16 cellular contexts compared by ENCODE assay signal in genomic region chr10:59626523-59626869, GRCh38.
A peak's percentile ranks its signal among the peaks of the same experiment; 100 is the strongest.
DNase-seq lines count a peak whose midpoint lies in the region; ATAC-seq and TF ChIP-seq lines count a peak whose summit lies in the region.
"Had no signal": no experiment of that assay in that cellular context is flagged by ENCODE, and none has a peak within 500 bp of the region (broad histone marks: within the 10 kb centered on the region; RNA-seq: fewer than 3 reads in every experiment).

No MANE protein-coding gene starts in this region.

- H3K4me1 ChIP-seq in RWPE2 (ENCODE audit: insufficient read depth, poor library complexity, severe bottlenecking) = no peaks in the 10 kb centered on the region
- H3K4me1 ChIP-seq in iPS-20b (ENCODE audit: insufficient read depth, low read length) = peaks cover 10% of the 10 kb centered on the region; the same call in 1 of the 2 replicates

- ATAC-seq in RWPE2 (ENCODE audit: low read depth) (no peak), HG03097 (IDR thresholded peaks at IDR 0.05; ENCODE audit: low FRiP score, unreplicated experiment) (no peak)
- ATAC-seq in activated CD8-positive, alpha-beta T cell treated with anti-CD3 and anti-CD28 coated beads, Interleukin-2, amount 10 ng/mL, durations not matched to agents 7 days and 5 days = no peak

- H3K27ac Mint-ChIP-seq in activated CD8-positive, alpha-beta T cell treated with anti-CD3 and anti-CD28 coated beads, Interleukin-2, amount 10 ng/mL, durations not matched to agents 7 days and 5 days = no peak overlapping the region
- H3K27ac Mint-ChIP-seq: activated CD4-positive, alpha-beta T cell treated with anti-CD3 and anti-CD28 coated beads, Interleukin-2, amount 10 ng/mL, durations not matched to agents 7 days and 5 days; HFFc6; nephron progenitor cell had no signal

- POLR2A ChIA-PET in activated CD8-positive, alpha-beta T cell treated with anti-CD3 and anti-CD28 coated beads, Interleukin-2, amount 10 ng/mL, durations not matched to agents 7 days and 5 days (lab: Charles Lee) = no interaction called here

- H3K27me3 Mint-ChIP-seq in activated CD8-positive, alpha-beta T cell treated with anti-CD3 and anti-CD28 coated beads, Interleukin-2, amount 10 ng/mL, durations not matched to agents 7 days and 5 days (ENCODE audit: low read depth) = peaks cover 5% of the 10 kb centered on the region

- DNase-seq in NOMO-1 treated with DMSO at 0.1 percent for 48 hours (lab: John Stamatoyannopoulos, UW; ENCODE audit: unreplicated experiment) (peak; percentile 34), NOMO-1 treated with dmso at 0.1 percent for 144 hours (lab: John Stamatoyannopoulos, UW; ENCODE audit: unreplicated experiment) (no peak), RWPE2 (ENCODE audit: low spot score) (no peak), NCI-H1930 (lab: John Stamatoyannopoulos, UW) (no peak), germinal center (ENCODE audit: low spot score) (no peak)
- DNase-seq in activated CD8-positive, alpha-beta T cell treated with anti-CD3 and anti-CD28 coated beads, Interleukin-2, amount 10 ng/mL, durations not matched to agents 7 days and 5 days = no peak
- DNase-seq: left ventricle myocardium inferior, NCI-H1417 treated with DMSO at 0.1 percent for 48 hours had no signal

- no peaks in the 10 kb centered on the region for H3K9me3 Mint-ChIP-seq in activated CD8-positive, alpha-beta T cell treated with anti-CD3 and anti-CD28 coated beads, Interleukin-2, amount 10 ng/mL, durations not matched to agents 7 days and 5 days (ENCODE audit: insufficient read depth)
- H3K9me3 Mint-ChIP-seq: activated CD4-positive, alpha-beta T cell treated with anti-CD3 and anti-CD28 coated beads, Interleukin-2, amount 10 ng/mL, durations not matched to agents 7 days and 5 days; CD4-positive, alpha-beta memory T cell; HFFc6; nephron progenitor cell had no signal

- no peak overlapping the region for H3K4me3 Mint-ChIP-seq in activated CD8-positive, alpha-beta T cell treated with anti-CD3 and anti-CD28 coated beads, Interleukin-2, amount 10 ng/mL, durations not matched to agents 7 days and 5 days
- H3K4me3 Mint-ChIP-seq: activated CD4-positive, alpha-beta T cell treated with anti-CD3 and anti-CD28 coated beads, Interleukin-2, amount 10 ng/mL, durations not matched to agents 7 days and 5 days; CD4-positive, alpha-beta memory T cell; HFFc6; nephron progenitor cell had no signal

- peak overlapping the region; percentile 29; the same call in 1 of the 2 replicates for H3K9ac ChIP-seq in iPS-20b (ENCODE audit: low read depth, low read length)

- no peaks in the 10 kb centered on the region for H3K36me3 Mint-ChIP-seq in activated CD8-positive, alpha-beta T cell treated with anti-CD3 and anti-CD28 coated beads, Interleukin-2, amount 10 ng/mL, durations not matched to agents 7 days and 5 days (ENCODE audit: low read depth)
- H3K36me3 Mint-ChIP-seq: CD4-positive, alpha-beta memory T cell had no signal

- H3K4me1 Mint-ChIP-seq in activated CD8-positive, alpha-beta T cell treated with anti-CD3 and anti-CD28 coated beads, Interleukin-2, amount 10 ng/mL, durations not matched to agents 7 days and 5 days (ENCODE audit: low read depth) = no peaks in the 10 kb centered on the region

- CTCF ChIA-PET in activated CD8-positive, alpha-beta T cell treated with anti-CD3 and anti-CD28 coated beads, Interleukin-2, amount 10 ng/mL, durations not matched to agents 7 days and 5 days (lab: Charles Lee) = interaction anchor here (0.6 to 5.8 kb wide), 28 partner anchors 12 to 489 kb away, joined by 3 to 50 read pairs (median 4); partner anchors contain the start of genes CCDC6 and SLC16A9

- H3K36me3 ChIP-seq in RWPE2 (ENCODE audit: low read depth) (no peaks in the 10 kb centered on the region), iPS-20b (ENCODE audit: insufficient read depth, low read depth, low read length) (no peaks in the 10 kb centered on the region)
- H3K36me3 ChIP-seq: gastroesophageal sphincter, left ventricle myocardium inferior had no signal

- H3K27me3 ChIP-seq in RWPE2 (ENCODE audit: insufficient read depth, poor library complexity, severe bottlenecking) (peaks cover 4% of the 10 kb centered on the region), iPS-20b (ENCODE audit: insufficient read depth, low read length) (no peaks in the 10 kb centered on the region)
- H3K27me3 ChIP-seq: gastroesophageal sphincter had no signal

- H3K27ac ChIP-seq in RWPE2 (ENCODE audit: poor library complexity, severe bottlenecking) (no peak overlapping the region), iPS-20b (ENCODE audit: low read length) (peak overlapping the region; percentile 31)

- H3K4me3 ChIP-seq in RWPE2 (ENCODE audit: severe bottlenecking) (no peak overlapping the region), iPS-20b (ENCODE audit: low read length) (peak overlapping the region; percentile 7; the same call in 1 of the 2 replicates)
- H3K4me3 ChIP-seq: gastroesophageal sphincter, left ventricle myocardium inferior, smooth muscle cell had no signal

- no peaks in the 10 kb centered on the region for H3K9me3 ChIP-seq in RWPE2 (ENCODE audit: severe bottlenecking)
- H3K9me3 ChIP-seq in iPS-20b (ENCODE audit: insufficient read depth, low read depth, low read length) = no peaks in the 10 kb centered on the region
- H3K9me3 ChIP-seq: gastroesophageal sphincter, left ventricle myocardium inferior had no signal

- peak; percentile 3 for TF ChIP-seq CTCF in RWPE2 (IDR thresholded peaks at IDR 0.05; ENCODE audit: poor library complexity, severe bottlenecking)
